19 cellular contexts compared by ENCODE assay signal in the genomic region with DNA sequence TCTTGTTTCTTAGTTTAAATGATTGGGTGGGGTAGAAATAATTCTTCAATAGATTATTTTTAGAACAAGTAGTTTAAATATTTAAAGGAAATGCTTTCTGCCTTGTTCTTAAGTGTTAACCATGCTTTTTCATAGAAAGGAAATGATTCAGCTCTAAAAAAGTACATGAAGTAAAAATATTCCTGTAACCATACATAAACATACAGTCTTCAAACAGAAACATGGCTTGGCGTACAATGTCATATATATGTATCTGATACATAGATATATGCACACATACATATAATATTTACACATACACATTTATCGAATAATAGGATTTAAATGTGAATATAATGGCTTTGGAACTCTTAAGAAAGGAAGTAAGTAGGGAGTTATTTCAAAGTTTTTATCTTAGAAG.
"Had no signal": no experiment of that assay in that cellular context is flagged by ENCODE, and none has a peak within 500 bp of the region (broad histone marks: within the 10 kb centered on the region; RNA-seq: fewer than 3 reads in every experiment).

No MANE protein-coding gene starts in this region.

- H3K9me3 Mint-ChIP-seq: activated naive CD4-positive, alpha-beta T cell treated with anti-CD3 and anti-CD28 coated beads, Interleukin-2, amount 10 ng/mL, durations not matched to agents 7 days and 5 days; activated T-helper 2 cell treated with anti-CD3 and anti-CD28 coated beads, Interferon-gamma antibody, Interleukin-2, Interleukin-4, amounts not matched to agents 10 μg/mL and 5 μg/mL and 100 μg/mL, durations not matched to agents 14 hours and 24 hours and 36 hours had no signal

- H3K27ac Mint-ChIP-seq: activated naive CD4-positive, alpha-beta T cell treated with anti-CD3 and anti-CD28 coated beads, Interleukin-2, amount 10 ng/mL, durations not matched to agents 7 days and 5 days; activated T-helper 2 cell treated with anti-CD3 and anti-CD28 coated beads, Interferon-gamma antibody, Interleukin-2, Interleukin-4, amounts not matched to agents 10 μg/mL and 5 μg/mL and 100 μg/mL, durations not matched to agents 14 hours and 24 hours and 36 hours; nephron progenitor cell; T-cell had no signal

- DNase-seq: activated naive CD4-positive, alpha-beta T cell treated with anti-CD3 and anti-CD28 coated beads, Interleukin-2, amount 10 ng/mL, durations not matched to agents 7 days and 5 days; activated T-cell treated with anti-CD3 and anti-CD28 coated beads for 4 hours; body of pancreas; central memory CD4-positive, alpha-beta T cell; effector CD4-positive, alpha-beta T cell; gastrocnemius medialis; hippocampal formation; kidney glomerular epithelial cell; nephron progenitor cell; psoas muscle; stimulated activated CD4-positive, alpha-beta T cell treated with anti-CD3 and anti-CD28 coated beads, Interleukin-1b, Interleukin-23, amount 100 ng/mL, for 48 hours; stomach; T-cell; T-helper 9 cell had no signal

- H3K36me3 Mint-ChIP-seq: activated naive CD4-positive, alpha-beta T cell treated with anti-CD3 and anti-CD28 coated beads, Interleukin-2, amount 10 ng/mL, durations not matched to agents 7 days and 5 days; T-cell had no signal

- H3K4me1 Mint-ChIP-seq: activated naive CD4-positive, alpha-beta T cell treated with anti-CD3 and anti-CD28 coated beads, Interleukin-2, amount 10 ng/mL, durations not matched to agents 7 days and 5 days; nephron progenitor cell; T-cell had no signal

- H3K27me3 Mint-ChIP-seq: activated naive CD4-positive, alpha-beta T cell treated with anti-CD3 and anti-CD28 coated beads, Interleukin-2, amount 10 ng/mL, durations not matched to agents 7 days and 5 days had no signal

- ATAC-seq: activated CD4-positive, CD25-positive, alpha-beta regulatory T cell treated with anti-CD3 and anti-CD28 coated beads, Interleukin-2, amount 50 U/mL, for 24 hours; body of pancreas; gastrocnemius medialis; psoas muscle; sciatic nerve; T-cell had no signal

- H3K36me3 ChIP-seq: gastrocnemius medialis, stomach, thoracic aorta had no signal

- H3K4me3 ChIP-seq: body of pancreas, coronary artery, gastrocnemius medialis, psoas muscle, stomach, thoracic aorta had no signal

- H3K4me3 Mint-ChIP-seq: activated naive CD4-positive, alpha-beta T cell treated with anti-CD3 and anti-CD28 coated beads, Interleukin-2, amount 10 ng/mL, durations not matched to agents 7 days and 5 days; nephron progenitor cell; T-cell had no signal

- H3K4me1 ChIP-seq: body of pancreas, gastrocnemius medialis, psoas muscle, stomach had no signal

- H3K27ac ChIP-seq: body of pancreas, coronary artery, gastrocnemius medialis, psoas muscle, stomach, thoracic aorta had no signal

- H3K9me3 ChIP-seq: body of pancreas, gastrocnemius medialis, psoas muscle had no signal

- H3K27me3 ChIP-seq: body of pancreas, gastrocnemius medialis, stomach had no signal
